26 cellular contexts compared by ENCODE assay signal in genomic region chr2:166328147-166328546, GRCh38.
"Had no signal": no experiment of that assay in that cellular context is flagged by ENCODE, and none has a peak within 500 bp of the region (broad histone marks: within the 10 kb centered on the region; RNA-seq: fewer than 3 reads in every experiment).

No MANE protein-coding gene starts in this region.

- FAIRE-seq: endometrium, endothelial cell of umbilical vein had no signal

- H3K4me1 ChIP-seq: colonic mucosa, esophagus muscularis mucosa, foreskin keratinocyte, gastrocnemius medialis, gastroesophageal sphincter, heart left ventricle, heart right ventricle had no signal

- H3K27me3 ChIP-seq: colonic mucosa, dorsolateral prefrontal cortex, esophagus muscularis mucosa, foreskin keratinocyte, gastrocnemius medialis, gastroesophageal sphincter, heart left ventricle, heart right ventricle had no signal

- H3K9me3 Mint-ChIP-seq: dendritic cell treated with granulocyte-macrophage colony-stimulating factor and Interleukin-4, amounts not matched to agents 40 ng/mL and 50 ng/mL, for 4 days; effector memory CD8-positive, alpha-beta T cell; endodermal cell had no signal

- DNase-seq: colonic mucosa; cortex of kidney; dermis blood vessel endothelial cell; dorsolateral prefrontal cortex; effector CD4-positive, alpha-beta T cell; effector CD8-positive, alpha-beta T cell; effector memory CD4-positive, alpha-beta T cell; effector memory CD8-positive, alpha-beta T cell; endodermal cell; erythroblast; foreskin fibroblast; foreskin keratinocyte; foreskin melanocyte; gastrocnemius medialis; glutamatergic neuron; head of caudate nucleus; heart left ventricle; heart right ventricle had no signal

- H3K4me3 ChIP-seq: colonic mucosa, coronary artery, dorsolateral prefrontal cortex, esophagus muscularis mucosa, gastrocnemius medialis, gastroesophageal sphincter, heart left ventricle, heart right ventricle had no signal

- H3K27ac Mint-ChIP-seq: dendritic cell treated with granulocyte-macrophage colony-stimulating factor and Interleukin-4, amounts not matched to agents 40 ng/mL and 50 ng/mL, for 4 days; effector memory CD8-positive, alpha-beta T cell; endodermal cell had no signal

- H3K4me1 Mint-ChIP-seq: endodermal cell had no signal

- H3K27ac ChIP-seq: colonic mucosa, coronary artery, dorsolateral prefrontal cortex, epithelial cell of prostate, esophagus muscularis mucosa, foreskin keratinocyte, gastrocnemius medialis, gastroesophageal sphincter, heart left ventricle, heart right ventricle had no signal

- H3K4me3 Mint-ChIP-seq: dendritic cell treated with granulocyte-macrophage colony-stimulating factor and Interleukin-4, amounts not matched to agents 40 ng/mL and 50 ng/mL, for 4 days; effector memory CD8-positive, alpha-beta T cell; endodermal cell had no signal

- H3K9me3 ChIP-seq: colonic mucosa, esophagus muscularis mucosa, gastrocnemius medialis, gastroesophageal sphincter, heart left ventricle, heart right ventricle had no signal

- H3K36me3 ChIP-seq: colonic mucosa, esophagus muscularis mucosa, gastrocnemius medialis, gastroesophageal sphincter, heart left ventricle, heart right ventricle had no signal

- H3K27me3 Mint-ChIP-seq: dendritic cell treated with granulocyte-macrophage colony-stimulating factor and Interleukin-4, amounts not matched to agents 40 ng/mL and 50 ng/mL, for 4 days; effector memory CD8-positive, alpha-beta T cell had no signal

- ATAC-seq: effector memory CD8-positive, alpha-beta T cell; esophagus mucosa; foreskin keratinocyte; gastrocnemius medialis; gastroesophageal sphincter; heart left ventricle; heart right ventricle had no signal
